Comparison of ENCODE assay signal across 14 cellular contexts in genomic region chr17:82884341-82884871, GRCh38. TPM values are rescaled to one million over a fixed set of nuclear protein-coding genes. Genes with fewer than 3 reads are reported as not detected.
DNase-seq lines count a peak whose midpoint lies in the region; ATAC-seq, FAIRE-seq and TF ChIP-seq lines count a peak whose summit lies in the region.
"Had no signal": no experiment of that assay in that cellular context is flagged by ENCODE, and none has a peak within 500 bp of the region (broad histone marks: within the 10 kb centered on the region; RNA-seq: fewer than 3 reads in every experiment).

No MANE protein-coding gene starts in this region.

- no peak overlapping the region for H3K4me2 ChIP-seq in GM23338

- H3K27ac Mint-ChIP-seq in GM23338 (peak overlapping the region; percentile 64), T-helper 17 cell (peak overlapping the region; percentile 96)

- DNase-seq in GM23338 (ENCODE audit: low spot score) (no peak), T-helper 17 cell (no peak), fibroblast of mammary gland (ENCODE audit: low read depth) (peak; percentile 23), prostate gland (ENCODE audit: low spot score) (no peak), A172 (ENCODE audit: low spot score) (no peak), HTR-8/SVneo (ENCODE audit: insufficient read length, low spot score) (no peak), nucleus accumbens (lab: John Stamatoyannopoulos, UW) (no peak)
- DNase-seq: DMS53 had no signal

- no peaks in the 10 kb centered on the region for H3K9me3 ChIP-seq in T-helper 17 cell (ENCODE audit: control insufficient read depth, low read length, poor library complexity, severe bottlenecking)
- no peaks in the 10 kb centered on the region for H3K9me3 ChIP-seq in prostate gland

- H3K36me3 ChIP-seq in GM23338 (ENCODE audit: insufficient read depth) = no peaks in the 10 kb centered on the region
- no peaks in the 10 kb centered on the region for H3K36me3 ChIP-seq in prostate gland

- H3K27ac ChIP-seq in GM23338 (ENCODE audit: low read depth) (no peak overlapping the region), prostate gland (peak overlapping the region; percentile 73 to 90)

- intact Hi-C loops in prostate gland (cut with DNase I) = no loop called here

- H4K20me1 ChIP-seq in GM23338 (replicated peaks; ENCODE audit: insufficient read depth) = peaks cover 7% of the 10 kb centered on the region

- H3K4me1 Mint-ChIP-seq in GM23338 (peaks cover 38% of the 10 kb centered on the region), T-helper 17 cell (peaks cover 59% of the 10 kb centered on the region)

- H3K27me3 Mint-ChIP-seq in GM23338 (ENCODE audit: insufficient read depth, low read depth, poor library complexity) (peaks cover 3% of the 10 kb centered on the region), T-helper 17 cell (no peaks in the 10 kb centered on the region)

- H2AFZ ChIP-seq in GM23338 = no peak overlapping the region

- no peak overlapping the region for H3K4me3 ChIP-seq in GM23338
- no peak overlapping the region for H3K4me3 ChIP-seq in fibroblast of mammary gland (ENCODE audit: control insufficient read depth, low read depth, low read length)
- no peak overlapping the region for H3K4me3 ChIP-seq in prostate gland
- H3K4me3 ChIP-seq: lung had no signal

- H3K4me3 Mint-ChIP-seq in GM23338 (no peak overlapping the region), T-helper 17 cell (peak overlapping the region; percentile 76)

- ATAC-seq in GM23338 (no peak), T-helper 17 cell (no peak), GM21390 (IDR thresholded peaks at IDR 0.05; ENCODE audit: unreplicated experiment) (no peak)

- H3K9me3 Mint-ChIP-seq in GM23338 = no peaks in the 10 kb centered on the region

- 91% methylated on average over 23 of the region's 23 CpGs for WGBS in prostate gland

- H3K4me1 ChIP-seq in GM23338 (ENCODE audit: insufficient read depth) (no peaks in the 10 kb centered on the region), prostate gland (replicated peaks) (peaks cover 18% of the 10 kb centered on the region)

- no peak for FAIRE-seq in HTR-8/SVneo (lab: Jason Lieb, UNC)
- FAIRE-seq: GM18507 had no signal

- H3K9me2 ChIP-seq in GM23338 (ENCODE audit: insufficient read depth) = no peaks in the 10 kb centered on the region

- no peaks in the 10 kb centered on the region for H3K27me3 ChIP-seq in GM23338 (ENCODE audit: insufficient read depth)
- no peaks in the 10 kb centered on the region for H3K27me3 ChIP-seq in prostate gland (replicated peaks; ENCODE audit: insufficient read depth)

- H3K36me3 Mint-ChIP-seq in GM23338 (ENCODE audit: low read depth) (peaks cover 26% of the 10 kb centered on the region), T-helper 17 cell (ENCODE audit: low read depth) (peaks cover 2% of the 10 kb centered on the region)

- no peak for TF ChIP-seq CTCF in GM23338 (conservative IDR thresholded peaks at IDR 0.05; ENCODE audit: low read depth in 2 of 2)
- no peak for TF ChIP-seq CTCF in fibroblast of mammary gland (conservative IDR thresholded peaks at IDR 0.05; ENCODE audit: control insufficient read depth, insufficient read depth, low read depth, low read length)
- no peak for TF ChIP-seq CTCF in prostate gland (IDR thresholded peaks at IDR 0.05)

- H3K79me2 ChIP-seq in GM23338 (replicated peaks; ENCODE audit: insufficient read depth) = peaks cover 45% of the 10 kb centered on the region

- no peak for TF ChIP-seq POLR2A in prostate gland (IDR thresholded peaks at IDR 0.05)

- 0 out of 2 replicates have a peak, but pooled peaks cover 4% of the 10 kb centered on the region for H3F3A ChIP-seq in GM23338 (replicated peaks; ENCODE audit: low read depth)

TF ChIP-seq in GM23338, 12 proteins besides CTCF, POLR2A, EP300 and RAD21 (continues in another document):
- no peak for TF ChIP-seq ZNF114 (CRISPR knock-in tag; IDR thresholded peaks at IDR 0.05)
- TF ChIP-seq POLR2AphosphoS5 (IDR thresholded peaks at IDR 0.05; ENCODE audit: low read depth) = no peak
- TF ChIP-seq ZNF462 (CRISPR knock-in tag; IDR thresholded peaks at IDR 0.05) = no peak
- no peak for TF ChIP-seq STAT1 (IDR thresholded peaks at IDR 0.05; ENCODE audit: unreplicated experiment)
- TF ChIP-seq CREB1 (CRISPR knock-in tag; IDR thresholded peaks at IDR 0.05; ENCODE audit: low read depth) = no peak
- TF ChIP-seq JUNB (IDR thresholded peaks at IDR 0.05; ENCODE audit: unreplicated experiment) = no peak
- TF ChIP-seq NANOG (IDR thresholded peaks at IDR 0.05; ENCODE audit: borderline replicate concordance) = no peak

RNA-seq across cellular contexts. Expression of gene ZNF750, which starts 44.6 kb away (rescaled TPM):
- total RNA-seq in GM23338 (2014; rRNA removed; shearing (Covaris generic)) = 0.17 TPM in 1 of 2 replicates, not detected in the other
- 0.13 and 0.19 TPM in 2 replicates for polyA plus RNA-seq in GM23338 (2016; fragmentation: Nextera tagmentation; extraction: Ambion mirVana)
- total RNA-seq in T-helper 17 cell (not detected), prostate gland (10 to 100 TPM in 1 of 2 donors, 1 to 10 TPM in 1; 7.0 to 10.3 TPM)
- total RNA-seq in A172 (2014; rRNA removed; shearing (Covaris generic)) = not detected in 2 replicates
- total RNA-seq: activated CD8-positive, alpha-beta memory T cell treated with anti-CD3 and anti-CD28 coated beads for 36 hours; cerebellum; NCI-H460 had no signal
